ENCODE assay signal across 27 cellular contexts in genomic region chr17:28733346-28733745, GRCh38. TPM values are rescaled to one million over a fixed set of nuclear protein-coding genes. Genes with fewer than 3 reads are reported as not detected.
DNase-seq lines count a peak whose midpoint lies in the region; ATAC-seq, FAIRE-seq and TF ChIP-seq lines count a peak whose summit lies in the region.
"Had no signal": no experiment of that assay in that cellular context is flagged by ENCODE, and none has a peak within 500 bp of the region (broad histone marks: within the 10 kb centered on the region; RNA-seq: fewer than 3 reads in every experiment).

No MANE protein-coding gene starts in this region.

- H3K9me2 ChIP-seq in SU-DHL-6 (replicated peaks; ENCODE audit: insufficient read depth, low read length), result no peaks in the 10 kb centered on the region

- ATAC-seq in K562 (no peak), HG02642 (IDR thresholded peaks at IDR 0.05; ENCODE audit: poor library complexity, unreplicated experiment) (no peak)
- ATAC-seq in stimulated activated memory B cell treated with anti-CD40 and anti-IgM and Interleukin-4, amounts not matched to agents 10 μg/mL and 1 μg/mL and 100 μg/mL, for 72 hours, result no peak
- ATAC-seq in stimulated activated naive CD8-positive, alpha-beta T cell treated with anti-CD3 and anti-CD28 coated beads, Interleukin-15, amount 100 ng/mL, for 72 hours, result no peak
- ATAC-seq: CD8-positive, alpha-beta T cell had no signal

- in situ Hi-C loops in K562 (cut with MboI), result no loop called here

- H3K27me3 ChIP-seq in SU-DHL-6 (ENCODE audit: low read length) (no peaks in the 10 kb centered on the region), K562 (ENCODE audit: control insufficient read depth in 2 of 2, insufficient read depth in 2 of 2, low read length in 2 of 2) (no peaks in the 10 kb centered on the region), WERI-Rb-1 (ENCODE audit: insufficient read depth, low read depth, severe bottlenecking) (no peaks in the 10 kb centered on the region)
- H3K27me3 ChIP-seq: Peyer's patch had no signal

- peaks cover 8% of the 10 kb centered on the region for H3K36me3 Mint-ChIP-seq in IgD-negative memory B cell
- peaks cover 30% of the 10 kb centered on the region for H3K36me3 Mint-ChIP-seq in stimulated activated memory B cell treated with anti-CD40 and anti-IgM and Interleukin-4, amounts not matched to agents 10 μg/mL and 1 μg/mL and 100 μg/mL, for 72 hours

- H3K4me1 ChIP-seq in K562 (replicated peaks in 1 of 2; ENCODE audit: control insufficient read depth in 2 of 2, insufficient read depth in 2 of 2, low read length in 2 of 2), result peaks cover 30 to 55% of the 10 kb centered on the region in 2 experiments

- CTCF ChIA-PET in K562 (lab: Yijun Ruan, JAX; ENCODE audit: low intra/inter-chr PET ratio), result interaction anchor here (1.0 kb wide), 1 partner anchor 17 kb away, joined by 4 read pairs; no protein-coding TSS in a partner anchor

- peak overlapping the region; percentile 11 for H3K4me2 ChIP-seq in SU-DHL-6 (ENCODE audit: low read depth, low read length, poor library complexity, severe bottlenecking)
- H3K4me2 ChIP-seq in K562 (ENCODE audit: insufficient read depth, low read length), result no peak overlapping the region

- peaks cover 6% of the 10 kb centered on the region; the same call in 1 of the 2 replicates for H3K79me2 ChIP-seq in SU-DHL-6 (ENCODE audit: insufficient read depth, low read length)
- peaks cover 3% of the 10 kb centered on the region; the same call in 2 of the 3 replicates for H3K79me2 ChIP-seq in K562 (ENCODE audit: control insufficient read depth, insufficient read depth, low read length)

- H3K27me3 Mint-ChIP-seq in IgD-negative memory B cell, result no peaks in the 10 kb centered on the region
- no peaks in the 10 kb centered on the region for H3K27me3 Mint-ChIP-seq in stimulated activated memory B cell treated with anti-CD40 and anti-IgM and Interleukin-4, amounts not matched to agents 10 μg/mL and 1 μg/mL and 100 μg/mL, for 72 hours
- H3K27me3 Mint-ChIP-seq in stimulated activated naive CD8-positive, alpha-beta T cell treated with anti-CD3 and anti-CD28 coated beads, Interleukin-15, amount 100 ng/mL, for 72 hours, result no peaks in the 10 kb centered on the region

- H3K9ac ChIP-seq in SU-DHL-6 (ENCODE audit: low read length), result peak overlapping the region; percentile 15; the same call in 1 of the 2 replicates
- H3K9ac ChIP-seq in K562 (ENCODE audit: insufficient read depth in 1 of 2, low read depth in 2 of 2, low read length in 2 of 2), result peak overlapping the region in 1 of 2 experiments; percentile 21; a peak in 1 of 4 replicates

- no peak for DNase-seq in K562 (ENCODE audit: extremely low read depth in 1 of 4, low spot score in 3 of 4)
- DNase-seq in stimulated activated naive CD8-positive, alpha-beta T cell treated with anti-CD3 and anti-CD28 coated beads, Interleukin-15, amount 100 ng/mL, for 72 hours, result no peak
- DNase-seq in WERI-Rb-1, result no peak
- DNase-seq: CD8-positive, alpha-beta T cell; DND-41; KG1; NCI-H1092; NCI-H1436; NCI-H187; NCI-H2081 treated with DMSO at 0.1 percent for 48 hours; NCI-H2171; NCI-H226; NCI-H510A; NCI-H69; OCI-M1; Peyer's patch; SHP77 treated with DMSO at 0.1 percent for 48 hours; SW 1271 had no signal

- H3K4me3 ChIP-seq in SU-DHL-6 (ENCODE audit: insufficient read depth, low read length, poor library complexity, severe bottlenecking), result no peak overlapping the region
- H3K4me3 ChIP-seq in K562, result no peak overlapping the region
- no peak overlapping the region for H3K4me3 ChIP-seq in WERI-Rb-1 (ENCODE audit: low read depth, low read length)
- H3K4me3 ChIP-seq: Peyer's patch, SK-N-MC had no signal

- WGBS in K562 (ENCODE audit: insufficient coverage, low coverage, missing lambda C conversion rate), result 77% methylated on average over 1 of the region's 1 CpG

- H3K27ac Mint-ChIP-seq in IgD-negative memory B cell, result peak overlapping the region in 2 of 3 donors; percentile 80 to 83
- H3K27ac Mint-ChIP-seq in stimulated activated memory B cell treated with anti-CD40 and anti-IgM and Interleukin-4, amounts not matched to agents 10 μg/mL and 1 μg/mL and 100 μg/mL, for 72 hours, result peak overlapping the region; percentile 79
- H3K27ac Mint-ChIP-seq in stimulated activated naive CD8-positive, alpha-beta T cell treated with anti-CD3 and anti-CD28 coated beads, Interleukin-15, amount 100 ng/mL, for 72 hours, result no peak overlapping the region
- H3K27ac Mint-ChIP-seq: CD8-positive, alpha-beta T cell had no signal

- TF ChIP-seq RAD21 in K562 (CRISPR knock-in tag; conservative IDR thresholded peaks at IDR 0.05 in 1 of 2, IDR thresholded peaks at IDR 0.05 in 1 of 2), result no peak

- H2AFZ ChIP-seq in SU-DHL-6 (ENCODE audit: low read depth, low read length, severe bottlenecking) (no peak overlapping the region), K562 (ENCODE audit: low read depth, low read length) (no peak overlapping the region)

- TF ChIP-seq CTCF in SU-DHL-6 (IDR thresholded peaks at IDR 0.05; ENCODE audit: insufficient read depth, low read length, poor library complexity, severe bottlenecking) (no peak), K562 (IDR thresholded peaks at IDR 0.05 in 2 of 3, conservative IDR thresholded peaks at IDR 0.05 in 1 of 3; ENCODE audit: insufficient read depth in 2 of 3, low read depth in 1 of 3, low read length in 3 of 3) (no peak), WERI-Rb-1 (IDR thresholded peaks at IDR 0.05; ENCODE audit: low read depth, low read length) (no peak)

- no peak for TF ChIP-seq POLR2A in K562 (conservative IDR thresholded peaks at IDR 0.05)

- H3K4me1 Mint-ChIP-seq in IgD-negative memory B cell, result peaks cover 16 to 39% (median 24%) of the 10 kb centered on the region in 3 donors
- H3K4me1 Mint-ChIP-seq in stimulated activated memory B cell treated with anti-CD40 and anti-IgM and Interleukin-4, amounts not matched to agents 10 μg/mL and 1 μg/mL and 100 μg/mL, for 72 hours, result peaks cover 56% of the 10 kb centered on the region
- H3K4me1 Mint-ChIP-seq in stimulated activated naive CD8-positive, alpha-beta T cell treated with anti-CD3 and anti-CD28 coated beads, Interleukin-15, amount 100 ng/mL, for 72 hours, result peaks cover 71% of the 10 kb centered on the region

- peaks cover 10% of the 10 kb centered on the region; the same call in 1 of the 2 replicates for H3K36me3 ChIP-seq in SU-DHL-6 (ENCODE audit: low read length)
- peaks cover 9% of the 10 kb centered on the region; the same call in 2 of the 3 replicates for H3K36me3 ChIP-seq in K562 (ENCODE audit: control insufficient read depth, insufficient read depth, low read length)
- peaks cover 2% of the 10 kb centered on the region; the same call in 1 of the 2 replicates for H3K36me3 ChIP-seq in WERI-Rb-1
- H3K36me3 ChIP-seq: Peyer's patch had no signal

- peak overlapping the region; percentile 70 for H3K27ac ChIP-seq in SU-DHL-6 (ENCODE audit: low read depth, low read length)
- 0 out of 3 replicates have a peak overlapping the region, but pooled peaks have one; percentile 12 for H3K27ac ChIP-seq in K562 (ENCODE audit: extremely low read depth, low read depth, low read length)
- no peak overlapping the region for H3K27ac ChIP-seq in WERI-Rb-1
- H3K27ac ChIP-seq: C4-2B, Peyer's patch, SK-N-MC had no signal

- peaks cover 37% of the 10 kb centered on the region for H3F3A ChIP-seq in SU-DHL-6 (ENCODE audit: insufficient read depth)

- FAIRE-seq in K562 (lab: Jason Lieb, UNC), result no peak
- FAIRE-seq: GM12892, GM19239, HTR-8/SVneo had no signal

- intact Hi-C loops in K562 (cut with micrococcal nuclease), result no loop called here

- TF ChIP-seq EP300 in K562 (IDR thresholded peaks at IDR 0.05; ENCODE audit: low read length), result no peak

- BruUV-seq in K562 (replicated peaks; lab: Mats Ljungman, UMichigan), result no TSS peak

- H4K20me1 ChIP-seq in SU-DHL-6 (ENCODE audit: low read depth, low read length) (no peaks in the 10 kb centered on the region), K562 (replicated peaks; ENCODE audit: control insufficient read depth, insufficient read depth, low read length) (no peaks in the 10 kb centered on the region)

- H3K9me3 ChIP-seq in SU-DHL-6 (ENCODE audit: insufficient read depth, low read length), result peaks cover 6% of the 10 kb centered on the region; the same call in 1 of the 2 replicates
- H3K9me3 ChIP-seq in K562 (replicated peaks; ENCODE audit: control insufficient read depth, insufficient read depth, low read depth, low read length), result no peaks in the 10 kb centered on the region
- H3K9me3 ChIP-seq in WERI-Rb-1 (ENCODE audit: severe bottlenecking), result peaks cover 3% of the 10 kb centered on the region
- H3K9me3 ChIP-seq: Peyer's patch had no signal

- H3K9me3 Mint-ChIP-seq in IgD-negative memory B cell, result no peaks in the 10 kb centered on the region
- H3K9me3 Mint-ChIP-seq in stimulated activated memory B cell treated with anti-CD40 and anti-IgM and Interleukin-4, amounts not matched to agents 10 μg/mL and 1 μg/mL and 100 μg/mL, for 72 hours, result peaks cover 2% of the 10 kb centered on the region
- peaks cover 0 to 6% of the 10 kb centered on the region in 2 donors for H3K9me3 Mint-ChIP-seq in stimulated activated naive CD8-positive, alpha-beta T cell treated with anti-CD3 and anti-CD28 coated beads, Interleukin-15, amount 100 ng/mL, for 72 hours
- H3K9me3 Mint-ChIP-seq: CD8-positive, alpha-beta T cell had no signal

- peak overlapping the region in 1 of 4 donors; percentile 62 for H3K4me3 Mint-ChIP-seq in IgD-negative memory B cell
- no peak overlapping the region for H3K4me3 Mint-ChIP-seq in stimulated activated memory B cell treated with anti-CD40 and anti-IgM and Interleukin-4, amounts not matched to agents 10 μg/mL and 1 μg/mL and 100 μg/mL, for 72 hours
- no peak overlapping the region for H3K4me3 Mint-ChIP-seq in stimulated activated naive CD8-positive, alpha-beta T cell treated with anti-CD3 and anti-CD28 coated beads, Interleukin-15, amount 100 ng/mL, for 72 hours
- H3K4me3 Mint-ChIP-seq: CD8-positive, alpha-beta T cell had no signal

- no peaks in the 10 kb centered on the region for H3K9me1 ChIP-seq in K562 (ENCODE audit: control insufficient read depth, insufficient read depth, low read length)

- POLR2A ChIA-PET in K562 (lab: Yijun Ruan, JAX), result interaction anchor here (0.6 to 3.0 kb wide), 3 partner anchors 11 to 17 kb away, joined by 3 to 8 read pairs (median 4); no protein-coding TSS in a partner anchor

RNA-seq across cellular contexts. Expression of gene NEK8, which starts 4.8 kb away (rescaled TPM):
- polyA plus RNA-seq in IgD-negative memory B cell (18.6 TPM), K562 (2011; rRNA removed) (16.6 and 17.7 TPM in 2 replicates), K562 (2014; fragmentation: Illumina TruSeq; extraction: Trizol) (5.7 and 8.2 TPM in 2 replicates), K562 (2014; fragmentation: Nextera tagmentation; extraction: Ambion mirVana) (1 to 10 TPM in 1 of 2 experiments, under 1 TPM in 1; 0.98 to 1.6 TPM), K562 (2014; rRNA removed) (7.6 and 10.3 TPM in 2 replicates)
- total RNA-seq in K562 (2011; cell fraction: chromatin; rRNA removed; ENCODE audit: low replicate concordance), result 53.1 and 144 TPM in 2 replicates
- 60.9 and 78.0 TPM in 2 replicates for total RNA-seq in K562 (2011; cell fraction: nucleolus; rRNA removed)
- 42.5 and 50.3 TPM in 2 replicates for total RNA-seq in K562 (2011; cell fraction: nucleoplasm; rRNA removed)
- total RNA-seq in K562 (2014; rRNA removed) (4.6 and 5.8 TPM in 2 replicates), K562 (2014; rRNA removed; fragmentation: Illumina TruSeq; extraction: Trizol) (3.9 TPM in 2 replicates), K562 (2015; rRNA removed; fragmentation: Illumina TruSeq; extraction: Trizol) (3.6 and 4.5 TPM in 2 replicates), K562 (2021) (6.4 and 7.8 TPM in 2 replicates)
- 11.0 and 15.6 TPM in 2 replicates for polyA plus RNA-seq in K562 (2011; cell fraction: cytosol; rRNA removed)
- 27.1 and 34.4 TPM in 2 replicates for polyA plus RNA-seq in K562 (2011; cell fraction: nucleus; rRNA removed)
- polyA plus RNA-seq in K562 (2012), result 5.1 and 5.5 TPM in 2 replicates
- 23.5 and 32.9 TPM in 2 replicates for polyA minus RNA-seq in K562 (2011; rRNA and poly(A)+ RNA removed)
- polyA minus RNA-seq in K562 (2011; cell fraction: cytosol; rRNA and poly(A)+ RNA removed), result 9.6 and 10.3 TPM in 2 replicates
- 18.8 and 23.9 TPM in 2 replicates for polyA minus RNA-seq in K562 (2011; cell fraction: nucleus; rRNA and poly(A)+ RNA removed)

RNA-seq across cellular contexts. Expression of gene TLCD1, which starts 7.3 kb away (rescaled TPM):
- polyA plus RNA-seq in IgD-negative memory B cell (0.49 TPM), K562 (2011; rRNA removed) (17.2 and 33.2 TPM in 2 replicates), K562 (2014; fragmentation: Illumina TruSeq; extraction: Trizol) (34.2 and 37.7 TPM in 2 replicates), K562 (2014; fragmentation: Nextera tagmentation; extraction: Ambion mirVana) (10 to 100 TPM in 1 of 2 experiments, 1 to 10 TPM in 1; 6.8 to 10.2 TPM), K562 (2014; rRNA removed) (25.0 and 34.7 TPM in 2 replicates)
- total RNA-seq in K562 (2011; cell fraction: chromatin; rRNA removed; ENCODE audit: low replicate concordance), result 34.1 and 67.7 TPM in 2 replicates
- 59.7 and 73.9 TPM in 2 replicates for total RNA-seq in K562 (2011; cell fraction: nucleolus; rRNA removed)
- total RNA-seq in K562 (2011; cell fraction: nucleoplasm; rRNA removed), result 47.7 and 50.0 TPM in 2 replicates
- total RNA-seq in K562 (2014; rRNA removed) (15.8 and 26.0 TPM in 2 replicates), K562 (2014; rRNA removed; fragmentation: Illumina TruSeq; extraction: Trizol) (19.7 and 21.7 TPM in 2 replicates), K562 (2015; rRNA removed; fragmentation: Illumina TruSeq; extraction: Trizol) (15.7 and 18.1 TPM in 2 replicates), K562 (2021) (27.1 and 29.5 TPM in 2 replicates)
- polyA plus RNA-seq in K562 (2011; cell fraction: cytosol; rRNA removed), result 28.5 and 69.2 TPM in 2 replicates
- polyA plus RNA-seq in K562 (2011; cell fraction: nucleus; rRNA removed), result 25.3 and 42.9 TPM in 2 replicates
- 14.3 and 27.8 TPM in 2 replicates for polyA plus RNA-seq in K562 (2012)
- 15.8 and 41.3 TPM in 2 replicates for polyA minus RNA-seq in K562 (2011; rRNA and poly(A)+ RNA removed)
- 7.2 and 13.1 TPM in 2 replicates for polyA minus RNA-seq in K562 (2011; cell fraction: cytosol; rRNA and poly(A)+ RNA removed)
- 32.4 and 42.9 TPM in 2 replicates for polyA minus RNA-seq in K562 (2011; cell fraction: nucleus; rRNA and poly(A)+ RNA removed)

RNA-seq across cellular contexts. Expression of gene TRAF4, which starts 10.5 kb away (rescaled TPM):
- polyA plus RNA-seq in IgD-negative memory B cell, result 13.8 TPM
- total RNA-seq in K562 (2011; cell fraction: chromatin; rRNA removed; ENCODE audit: low replicate concordance), result 164 and 626 TPM in 2 replicates
- total RNA-seq in K562 (2011; cell fraction: nucleolus; rRNA removed), result 558 and 573 TPM in 2 replicates
- 242 and 260 TPM in 2 replicates for total RNA-seq in K562 (2011; cell fraction: nucleoplasm; rRNA removed)
- total RNA-seq in K562 (2014; rRNA removed), result 75.4 and 112 TPM in 2 replicates
- 23.6 and 32.0 TPM in 2 replicates for total RNA-seq in K562 (2014; rRNA removed; fragmentation: Illumina TruSeq; extraction: Trizol)
- 45.6 and 52.6 TPM in 2 replicates for total RNA-seq in K562 (2015; rRNA removed; fragmentation: Illumina TruSeq; extraction: Trizol)
- total RNA-seq in K562 (2021), result 147 and 156 TPM in 2 replicates
- polyA plus RNA-seq in K562 (2011; rRNA removed), result 72.4 and 96.6 TPM in 2 replicates
- 87.1 and 180 TPM in 2 replicates for polyA plus RNA-seq in K562 (2011; cell fraction: cytosol; rRNA removed)
- polyA plus RNA-seq in K562 (2011; cell fraction: nucleus; rRNA removed), result 335 and 714 TPM in 2 replicates
- polyA plus RNA-seq in K562 (2012), result 70.3 and 95.8 TPM in 2 replicates
- 85.4 and 87.7 TPM in 2 replicates for polyA plus RNA-seq in K562 (2014; fragmentation: Illumina TruSeq; extraction: Trizol)
- polyA plus RNA-seq in K562 (2014; fragmentation: Nextera tagmentation; extraction: Ambion mirVana), result 1 to 10 TPM; 2.4 to 5.0 TPM
- polyA plus RNA-seq in K562 (2014; rRNA removed), result 108 and 121 TPM in 2 replicates
- polyA minus RNA-seq in K562 (2011; rRNA and poly(A)+ RNA removed), result 26.9 and 43.6 TPM in 2 replicates
- 67.1 and 85.3 TPM in 2 replicates for polyA minus RNA-seq in K562 (2011; cell fraction: cytosol; rRNA and poly(A)+ RNA removed)
- 145 and 253 TPM in 2 replicates for polyA minus RNA-seq in K562 (2011; cell fraction: nucleus; rRNA and poly(A)+ RNA removed)

RNA-seq across cellular contexts. Expression of gene RPL23A, which starts 13.6 kb away (rescaled TPM):
- 6,180 TPM for polyA plus RNA-seq in IgD-negative memory B cell
- total RNA-seq in K562 (2011; cell fraction: chromatin; rRNA removed; ENCODE audit: low replicate concordance), result 434 and 501 TPM in 2 replicates
- 468 and 553 TPM in 2 replicates for total RNA-seq in K562 (2011; cell fraction: nucleolus; rRNA removed)
- 654 and 1,193 TPM in 2 replicates for total RNA-seq in K562 (2011; cell fraction: nucleoplasm; rRNA removed)
- 1,152 and 1,205 TPM in 2 replicates for total RNA-seq in K562 (2014; rRNA removed)
- total RNA-seq in K562 (2014; rRNA removed; fragmentation: Illumina TruSeq; extraction: Trizol), result 2,395 and 2,469 TPM in 2 replicates
- total RNA-seq in K562 (2015; rRNA removed; fragmentation: Illumina TruSeq; extraction: Trizol), result 1,764 and 1,818 TPM in 2 replicates
- total RNA-seq in K562 (2021), result 2,532 and 2,839 TPM in 2 replicates
- polyA plus RNA-seq in K562 (2011; rRNA removed), result 2,188 and 2,272 TPM in 2 replicates
- polyA plus RNA-seq in K562 (2011; cell fraction: cytosol; rRNA removed), result 483 and 1,010 TPM in 2 replicates
- polyA plus RNA-seq in K562 (2011; cell fraction: nucleus; rRNA removed), result 376 and 671 TPM in 2 replicates
- 2,873 and 3,044 TPM in 2 replicates for polyA plus RNA-seq in K562 (2012)
- polyA plus RNA-seq in K562 (2014; fragmentation: Illumina TruSeq; extraction: Trizol), result 1,539 and 1,550 TPM in 2 replicates
- 1,000 to 10,000 TPM; 6,705 to 7,115 TPM for polyA plus RNA-seq in K562 (2014; fragmentation: Nextera tagmentation; extraction: Ambion mirVana)
- 1,016 and 1,176 TPM in 2 replicates for polyA plus RNA-seq in K562 (2014; rRNA removed)
- 3,418 and 5,037 TPM in 2 replicates for polyA minus RNA-seq in K562 (2011; rRNA and poly(A)+ RNA removed)
- 735 and 1,003 TPM in 2 replicates for polyA minus RNA-seq in K562 (2011; cell fraction: cytosol; rRNA and poly(A)+ RNA removed)
- polyA minus RNA-seq in K562 (2011; cell fraction: nucleus; rRNA and poly(A)+ RNA removed), result 214 and 406 TPM in 2 replicates

RNA-seq across cellular contexts. Expression of gene RAB34, which starts 15.7 kb away (rescaled TPM):
- polyA plus RNA-seq in IgD-negative memory B cell (6.7 TPM), K562 (2011; rRNA removed) (0.60 and 0.81 TPM in 2 replicates), K562 (2014; fragmentation: Illumina TruSeq; extraction: Trizol) (0.19 TPM in 1 of 2 replicates, not detected in the other), K562 (2014; fragmentation: Nextera tagmentation; extraction: Ambion mirVana) (under 1 TPM in 1 of 2 experiments, not detected in 1; 0.07 TPM), K562 (2014; rRNA removed) (0.44 and 1.0 TPM in 2 replicates)
- 3.0 and 5.4 TPM in 2 replicates for total RNA-seq in K562 (2011; cell fraction: chromatin; rRNA removed; ENCODE audit: low replicate concordance)
- total RNA-seq in K562 (2011; cell fraction: nucleolus; rRNA removed), result 1.2 and 2.6 TPM in 2 replicates
- total RNA-seq in K562 (2011; cell fraction: nucleoplasm; rRNA removed), result 2.2 and 3.7 TPM in 2 replicates
- total RNA-seq in K562 (2014; rRNA removed) (0.37 and 3.8 TPM in 2 replicates), K562 (2014; rRNA removed; fragmentation: Illumina TruSeq; extraction: Trizol) (0.29 and 0.47 TPM in 2 replicates), K562 (2015; rRNA removed; fragmentation: Illumina TruSeq; extraction: Trizol) (0.18 and 0.26 TPM in 2 replicates), K562 (2021) (0.92 and 2.1 TPM in 2 replicates)
- polyA plus RNA-seq in K562 (2011; cell fraction: cytosol; rRNA removed), result 0.45 and 0.53 TPM in 2 replicates
- polyA plus RNA-seq in K562 (2011; cell fraction: nucleus; rRNA removed), result 1.3 and 3.1 TPM in 2 replicates
- 0.10 and 0.36 TPM in 2 replicates for polyA plus RNA-seq in K562 (2012)
- polyA minus RNA-seq in K562 (2011; rRNA and poly(A)+ RNA removed), result not detected in 2 replicates
- polyA minus RNA-seq in K562 (2011; cell fraction: cytosol; rRNA and poly(A)+ RNA removed), result 3.1 TPM in 1 of 2 replicates, not detected in the other
- polyA minus RNA-seq in K562 (2011; cell fraction: nucleus; rRNA and poly(A)+ RNA removed), result 0.81 and 1.3 TPM in 2 replicates

Comparison
In these comparisons a context has a peak if more than half of its experiments do, and no peak if none do; other contexts are left out.
1. H3K27ac Mint-ChIP-seq: peak in IgD-negative memory B cell (2 of 3) and stimulated activated memory B cell treated with anti-CD40 and anti-IgM and Interleukin-4, amounts not matched to agents 10 μg/mL and 1 μg/mL and 100 μg/mL, for 72 hours (single experiment); none in stimulated activated naive CD8-positive, alpha-beta T cell treated with anti-CD3 and anti-CD28 coated beads, Interleukin-15, amount 100 ng/mL, for 72 hours (0 of 2).